Comparison of ENCODE assay signal across 8 cellular contexts in the genomic region with DNA sequence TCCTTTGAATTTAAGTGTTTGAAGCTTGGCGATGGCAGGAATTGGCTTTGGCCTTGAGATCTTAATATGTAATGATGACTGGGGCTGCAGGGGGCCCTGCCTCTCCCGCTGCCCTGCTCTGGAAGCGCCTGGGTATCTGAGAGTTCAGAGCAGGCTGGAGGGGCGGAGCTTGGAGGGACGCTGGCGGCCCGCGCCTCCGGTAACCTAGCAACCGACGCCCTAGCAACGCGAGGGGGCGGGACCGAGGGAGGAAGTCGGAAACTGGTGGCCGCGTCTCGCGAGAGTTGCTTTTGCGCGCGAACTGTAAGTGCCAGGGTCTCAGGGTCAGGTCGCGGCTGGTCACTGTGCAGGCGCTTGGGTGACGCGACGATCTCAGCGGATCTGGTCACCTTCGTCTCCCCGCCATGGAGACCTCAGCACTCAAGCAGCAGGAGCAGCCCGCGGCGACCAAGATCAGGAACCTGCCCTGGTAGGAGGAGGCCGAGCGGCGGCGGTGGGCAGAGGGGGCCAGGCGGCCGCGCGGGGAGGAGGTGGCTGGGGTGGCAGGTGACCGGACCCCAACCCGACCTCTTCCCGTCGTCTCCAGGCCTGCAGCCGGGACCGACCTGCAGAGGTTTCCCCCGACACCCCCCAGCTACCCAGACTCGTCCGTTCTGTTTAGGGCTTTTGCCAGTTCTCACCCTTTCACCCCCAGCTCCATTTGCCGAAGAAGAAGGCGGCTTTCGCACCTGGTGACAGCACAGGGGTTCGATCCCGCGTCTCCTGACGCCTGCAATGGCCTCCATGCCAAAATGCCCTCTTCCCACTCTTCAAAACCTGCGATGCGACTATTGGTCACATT. TPM values are rescaled to one million over a fixed set of nuclear protein-coding genes. Genes with fewer than 3 reads are reported as not detected.
DNase-seq lines count a peak whose midpoint lies in the region; ATAC-seq, FAIRE-seq and TF ChIP-seq lines count a peak whose summit lies in the region.

A gene with protein sequence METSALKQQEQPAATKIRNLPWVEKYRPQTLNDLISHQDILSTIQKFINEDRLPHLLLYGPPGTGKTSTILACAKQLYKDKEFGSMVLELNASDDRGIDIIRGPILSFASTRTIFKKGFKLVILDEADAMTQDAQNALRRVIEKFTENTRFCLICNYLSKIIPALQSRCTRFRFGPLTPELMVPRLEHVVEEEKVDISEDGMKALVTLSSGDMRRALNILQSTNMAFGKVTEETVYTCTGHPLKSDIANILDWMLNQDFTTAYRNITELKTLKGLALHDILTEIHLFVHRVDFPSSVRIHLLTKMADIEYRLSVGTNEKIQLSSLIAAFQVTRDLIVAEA (plus strand): TSS at position 280 of the 841 bp plus-strand sequence. CDS start 125 bp downstream, at position 405.

- H2BK120ac ChIP-seq in trophoblast cell (ENCODE audit: insufficient read depth, low read length, poor library complexity), result peak within 1 kb of the TSS; percentile 65

- no CpG with 5 or more reads among the region's 61 CpGs for WGBS in trophoblast cell (ENCODE audit: extremely low coverage, insufficient coverage, insufficient read length)
- 0% methylated on average over 56 of the region's 61 CpGs; no CpG with 5 or more reads in 1 of the 2 donors for WGBS in transverse colon (ENCODE audit: low coverage in 1 of 2), 2 donors

- TF ChIP-seq POLR2A in GM12891 (IDR thresholded peaks at IDR 0.05; ENCODE audit: low read depth, low read length) (peak; percentile 78), transverse colon (IDR thresholded peaks at IDR 0.05) (peak; percentile 46)

- H4K12ac ChIP-seq in trophoblast cell (ENCODE audit: low read depth, low read length), result peak within 1 kb of the TSS; percentile 71

- in situ Hi-C loops in transverse colon (cut with MboI; ENCODE audit: low pct_ligation_motif_present in 1 of 4, low pct_unique_long_range_greater_than_20kb in 1 of 4, low sequenced_read_pairs in 3 of 4), result no loop called here

- H3K4me3 ChIP-seq in cardiac muscle cell (peak within 1 kb of the TSS; percentile 75), trophoblast cell (ENCODE audit: low read depth, low read length) (peak within 1 kb of the TSS; percentile 98), transverse colon (peak within 1 kb of the TSS; percentile 73 to 98 (median 85))

- H3K27me3 ChIP-seq in cardiac muscle cell (no peaks in the 10 kb centered on the region), trophoblast cell (ENCODE audit: insufficient read depth, low read length) (no peaks in the 10 kb centered on the region), transverse colon (no peaks in the 10 kb centered on the region)

- H3K79me2 ChIP-seq in trophoblast cell (ENCODE audit: control insufficient read depth, insufficient read depth, low read length, poor library complexity), result peaks cover 5% of the 10 kb centered on the region

- no peaks in the 10 kb centered on the region for H3K9me3 ChIP-seq in cardiac muscle cell (ENCODE audit: low read depth)
- no peaks in the 10 kb centered on the region for H3K9me3 ChIP-seq in trophoblast cell (ENCODE audit: insufficient read depth, low read depth, low read length)
- H3K9me3 ChIP-seq in transverse colon, result no peaks in the 10 kb centered on the region

- no peak within 1 kb of the TSS for H2BK5ac ChIP-seq in trophoblast cell (ENCODE audit: low read depth, low read length, poor library complexity)

- peak within 1 kb of the TSS; percentile 99 for H2AFZ ChIP-seq in trophoblast cell (ENCODE audit: insufficient read depth, low read length, poor library complexity)

- TF ChIP-seq EP300 in transverse colon (IDR thresholded peaks at IDR 0.05; ENCODE audit: low read depth), result no peak

- H3K23ac ChIP-seq in trophoblast cell (ENCODE audit: low read length), result no peak within 1 kb of the TSS

- peak within 1 kb of the TSS; percentile 92 for H3K9ac ChIP-seq in trophoblast cell (ENCODE audit: low read length)

- intact Hi-C loops in transverse colon (cut with DNase I; ENCODE audit: low total_unique reads), result no loop called here

- FAIRE-seq in GM12891 (lab: Jason Lieb, UNC), result peak; percentile 97

- peak within 1 kb of the TSS; percentile 83 for H2AK5ac ChIP-seq in trophoblast cell (ENCODE audit: low read length)

- peak within 1 kb of the TSS; percentile 81 for H3K18ac ChIP-seq in trophoblast cell (ENCODE audit: low read length)

- DNase-seq in GM12891 (ENCODE audit: insufficient read length, low spot score), result peak; percentile 95
- DNase-seq in NCI-H1436 (lab: John Stamatoyannopoulos, UW), result peak; percentile 99
- DNase-seq in SW480 (ENCODE audit: low spot score), result peak; percentile 96
- DNase-seq in activated naive CD8-positive, alpha-beta T cell treated with anti-CD3 and anti-CD28 coated beads, Interleukin-2, amount 50 U/mL, for 16 hours (ENCODE audit: low read depth, low spot score), result peak; percentile 94
- peak; percentile 98 to 100 for DNase-seq in cardiac muscle cell (ENCODE audit: low read depth in 1 of 2, low spot score in 1 of 2)
- DNase-seq in trophoblast cell, result peak; percentile 99 to 100
- peak; percentile 99 for DNase-seq in transverse colon

- TF ChIP-seq CTCF in cardiac muscle cell (IDR thresholded peaks at IDR 0.05; ENCODE audit: low read depth, low read length), result no peak
- TF ChIP-seq CTCF in transverse colon (IDR thresholded peaks at IDR 0.05), result no peak

- H3K4me1 ChIP-seq in cardiac muscle cell (ENCODE audit: low read depth) (peaks cover 9% of the 10 kb centered on the region), trophoblast cell (ENCODE audit: control insufficient read depth in 1 of 2, insufficient read depth in 2 of 2, low read length in 2 of 2) (peaks cover 0 to 4% of the 10 kb centered on the region in 2 experiments), transverse colon (peaks cover 4 to 18% (median 11%) of the 10 kb centered on the region in 4 donors)

- H3K4ac ChIP-seq in trophoblast cell (ENCODE audit: low read depth, low read length), result peak within 1 kb of the TSS; percentile 83

- H3K27ac ChIP-seq in cardiac muscle cell (no peak within 1 kb of the TSS), trophoblast cell (ENCODE audit: low read depth, low read length) (no peak within 1 kb of the TSS), transverse colon (peak within 1 kb of the TSS; percentile 70 to 82 (median 76))

- H3K4me2 ChIP-seq in trophoblast cell (ENCODE audit: low read length), result peak within 1 kb of the TSS; percentile 96

- ATAC-seq in HG02798 (IDR thresholded peaks at IDR 0.05; ENCODE audit: poor library complexity, unreplicated experiment), result peak; percentile 99

- no peak within 1 kb of the TSS for H2BK12ac ChIP-seq in trophoblast cell (ENCODE audit: low read length)

- peak within 1 kb of the TSS; percentile 88 for H4K8ac ChIP-seq in trophoblast cell (ENCODE audit: low read depth, low read length)

- peaks cover 10% of the 10 kb centered on the region for H3K36me3 ChIP-seq in cardiac muscle cell
- H3K36me3 ChIP-seq in trophoblast cell (ENCODE audit: control insufficient read depth in 1 of 2, insufficient read depth in 2 of 2, low read length in 2 of 2), result peaks cover 11 to 15% of the 10 kb centered on the region in 2 experiments
- H3K36me3 ChIP-seq in transverse colon, result peaks cover 0 to 10% (median 0%) of the 10 kb centered on the region in 4 donors

- peak within 1 kb of the TSS; percentile 89 for H3K14ac ChIP-seq in trophoblast cell (ENCODE audit: low read length)

- peaks cover 3% of the 10 kb centered on the region for H3K79me1 ChIP-seq in trophoblast cell (ENCODE audit: low read length)

- peak within 1 kb of the TSS; percentile 8 for H4K91ac ChIP-seq in trophoblast cell (ENCODE audit: low read depth, low read length)

TF ChIP-seq in GM12891, 5 proteins besides CTCF, POLR2A, EP300 and RAD21:
- no peak for TF ChIP-seq PAX5 (IDR thresholded peaks at IDR 0.05; ENCODE audit: insufficient read depth, low read length, severe bottlenecking)
- peak; percentile 66 for TF ChIP-seq TAF1 (IDR thresholded peaks at IDR 0.05; ENCODE audit: low read depth, low read length)
- peak; percentile 90 for TF ChIP-seq SPI1 (IDR thresholded peaks at IDR 0.05; ENCODE audit: low read depth, low read length)
- peak; percentile 83 for TF ChIP-seq POLR2AphosphoS5 (IDR thresholded peaks at IDR 0.05; ENCODE audit: low read depth, low read length)

RNA-seq across cellular contexts. Expression of the gene that starts here (rescaled TPM):
- 28.6 TPM for polyA plus RNA-seq in GM12891 (2012; ENCODE audit: low read depth, missing spikeins)
- 25.6 and 28.4 TPM in 2 replicates for total RNA-seq in cardiac muscle cell
- 27.4 and 31.5 TPM in 2 replicates for polyA plus RNA-seq in cardiac muscle cell
- polyA plus RNA-seq in trophoblast cell (2013), result 20.0 and 22.8 TPM in 2 replicates
- 1 to 10 TPM in 3 of 4 donors, not detected in 1; 4.9 to 8.7 (median 7.6) TPM for total RNA-seq in transverse colon

Comparison
In these comparisons a context has a peak if more than half of its experiments do, and no peak if none do; other contexts are left out.
1. H3K27ac ChIP-seq: peak in transverse colon (4 of 4); none in cardiac muscle cell (single experiment) and trophoblast cell (single experiment).
2. Peak in every context shown above with its lines, with median percentiles within 50 percentile points of each other: DNase-seq and H3K4me3 ChIP-seq.